ENCODE assay signal across 1 cellular context in genomic region chr5:79514391-79515105, GRCh38.
TF ChIP-seq lines count a peak whose summit lies in the region.

No MANE protein-coding gene starts in this region.

TF ChIP-seq in HepG2, 621 proteins besides CTCF, POLR2A, EP300 and RAD21 (continued from another document and continues in another):
- no peak for TF ChIP-seq PRDM4 (CRISPR knock-in tag; IDR thresholded peaks at IDR 0.05; ENCODE audit: borderline replicate concordance)
- TF ChIP-seq MYNN (CRISPR knock-in tag; IDR thresholded peaks at IDR 0.05; ENCODE audit: low read depth) = peak; percentile 82
- TF ChIP-seq FOXA1 (IDR thresholded peaks at IDR 0.05) = no peak
- no peak for TF ChIP-seq FOXA1 (CRISPR knock-in tag; IDR thresholded peaks at IDR 0.05)
- no peak for TF ChIP-seq NKX3-1 (CRISPR knock-in tag; IDR thresholded peaks at IDR 0.05)
- no peak for TF ChIP-seq TBX3 (IDR thresholded peaks at IDR 0.05; ENCODE audit: borderline replicate concordance)
- TF ChIP-seq DNMT1 (CRISPR knock-in tag; IDR thresholded peaks at IDR 0.05) = no peak
- TF ChIP-seq KLF15 (CRISPR knock-in tag; IDR thresholded peaks at IDR 0.05; ENCODE audit: borderline replicate concordance) = no peak
- no peak for TF ChIP-seq HNRNPUL1 (IDR thresholded peaks at IDR 0.05; ENCODE audit: low read depth, low read length)
- TF ChIP-seq KAT8 (CRISPR knock-in tag; IDR thresholded peaks at IDR 0.05) = peak; percentile 80
- TF ChIP-seq ZNF24 (IDR thresholded peaks at IDR 0.05) = no peak
- 0 out of 2 replicates have a peak, but pooled peaks have one; percentile 39 for TF ChIP-seq GFI1 (CRISPR knock-in tag; IDR thresholded peaks at IDR 0.05; ENCODE audit: borderline replicate concordance)
- TF ChIP-seq RFX1 (IDR thresholded peaks at IDR 0.05) = no peak
- no peak for TF ChIP-seq FOXP1 (IDR thresholded peaks at IDR 0.05)
- no peak for TF ChIP-seq FOXP1 (CRISPR knock-in tag; IDR thresholded peaks at IDR 0.05)
- TF ChIP-seq GATA4 (IDR thresholded peaks at IDR 0.05; ENCODE audit: borderline replicate concordance, low read depth) = peak; percentile 49; the same call in 1 of the 2 replicates
- peak; percentile 55; the same call in 1 of the 2 replicates for TF ChIP-seq NFKB2 (CRISPR knock-in tag; IDR thresholded peaks at IDR 0.05; ENCODE audit: borderline replicate concordance)
- no peak for TF ChIP-seq ZNF503 (CRISPR knock-in tag; IDR thresholded peaks at IDR 0.05)
- no peak for TF ChIP-seq RFXANK (CRISPR knock-in tag; IDR thresholded peaks at IDR 0.05)
- TF ChIP-seq HDAC2 (CRISPR knock-in tag; IDR thresholded peaks at IDR 0.05) = peak; percentile 74; the same call in 1 of the 2 replicates
- TF ChIP-seq ZBTB14 (CRISPR knock-in tag; IDR thresholded peaks at IDR 0.05) = 0 out of 2 replicates have a peak, but pooled peaks have one; percentile 28
- TF ChIP-seq NFIC (IDR thresholded peaks at IDR 0.05; ENCODE audit: low read length) = no peak
- TF ChIP-seq ELF4 (CRISPR knock-in tag; IDR thresholded peaks at IDR 0.05; ENCODE audit: borderline replicate concordance) = peak; percentile 69; the same call in 1 of the 2 replicates
- TF ChIP-seq EED (CRISPR knock-in tag; IDR thresholded peaks at IDR 0.05) = peak; percentile 73; the same call in 1 of the 2 replicates
- no peak; the same call in 1 of the 2 replicates for TF ChIP-seq CSRNP1 (CRISPR knock-in tag; IDR thresholded peaks at IDR 0.05)
- TF ChIP-seq KDM6A (CRISPR knock-in tag; IDR thresholded peaks at IDR 0.05; ENCODE audit: low read depth) = no peak
- TF ChIP-seq NAIF1 (CRISPR knock-in tag; IDR thresholded peaks at IDR 0.05; ENCODE audit: borderline replicate concordance) = no peak
- no peak; the same call in 1 of the 2 replicates for TF ChIP-seq FOXC1 (CRISPR knock-in tag; IDR thresholded peaks at IDR 0.05; ENCODE audit: borderline replicate concordance)
- TF ChIP-seq ZNF451 (CRISPR knock-in tag; IDR thresholded peaks at IDR 0.05) = no peak
- no peak for TF ChIP-seq MEIS1 (CRISPR knock-in tag; IDR thresholded peaks at IDR 0.05; ENCODE audit: borderline replicate concordance)
- TF ChIP-seq DBP (CRISPR knock-in tag; IDR thresholded peaks at IDR 0.05; ENCODE audit: not compliant biosample characterization) = no peak
- TF ChIP-seq ZNF609 (CRISPR knock-in tag; IDR thresholded peaks at IDR 0.05; ENCODE audit: borderline replicate concordance) = peak; percentile 75; the same call in 1 of the 2 replicates
- TF ChIP-seq ZFP36L1 (CRISPR knock-in tag; IDR thresholded peaks at IDR 0.05) = no peak
- TF ChIP-seq ZSCAN30 (CRISPR knock-in tag; IDR thresholded peaks at IDR 0.05) = no peak
- no peak for TF ChIP-seq YEATS4 (CRISPR knock-in tag; IDR thresholded peaks at IDR 0.05; ENCODE audit: borderline replicate concordance)
- no peak; the same call in none of the 2 replicates for TF ChIP-seq PHF21A (CRISPR knock-in tag; IDR thresholded peaks at IDR 0.05)
- TF ChIP-seq KDM4B (CRISPR knock-in tag; IDR thresholded peaks at IDR 0.05) = peak; percentile 29; the same call in 1 of the 2 replicates
- peak; percentile 99 for TF ChIP-seq DRAP1 (CRISPR knock-in tag; IDR thresholded peaks at IDR 0.05)
- 0 out of 2 replicates have a peak, but pooled peaks have one; percentile 64 for TF ChIP-seq ZNF724P (CRISPR knock-in tag; IDR thresholded peaks at IDR 0.05; ENCODE audit: borderline replicate concordance)
- no peak for TF ChIP-seq NFE2L2 (IDR thresholded peaks at IDR 0.05; ENCODE audit: low read length)
- TF ChIP-seq SKIL (CRISPR knock-in tag; IDR thresholded peaks at IDR 0.05; ENCODE audit: borderline replicate concordance) = peak; percentile 54; the same call in 1 of the 2 replicates
- TF ChIP-seq GABPA (IDR thresholded peaks at IDR 0.05; ENCODE audit: low read depth, low read length) = peak; percentile 51; the same call in 1 of the 2 replicates
- TF ChIP-seq GABPA (CRISPR knock-in tag; IDR thresholded peaks at IDR 0.05; ENCODE audit: low read depth) = peak; percentile 91
- peak; percentile 69 for TF ChIP-seq E2F5 (CRISPR knock-in tag; conservative IDR thresholded peaks at IDR 0.05)
- 0 out of 2 replicates have a peak, but pooled peaks have one; percentile 68 for TF ChIP-seq ZNF558 (CRISPR knock-in tag; IDR thresholded peaks at IDR 0.05; ENCODE audit: borderline replicate concordance)
- 0 out of 2 replicates have a peak, but pooled peaks have one; percentile 17 for TF ChIP-seq ZNF780A (CRISPR knock-in tag; IDR thresholded peaks at IDR 0.05)
- TF ChIP-seq WIZ (CRISPR knock-in tag; IDR thresholded peaks at IDR 0.05) = peak; percentile 61; the same call in 1 of the 2 replicates
- TF ChIP-seq ATF3 (CRISPR knock-in tag; IDR thresholded peaks at IDR 0.05) = peak; percentile 85
- TF ChIP-seq GLI4 (CRISPR knock-in tag; IDR thresholded peaks at IDR 0.05; ENCODE audit: borderline replicate concordance) = peak; percentile 7; the same call in 1 of the 2 replicates
